14 cellular contexts compared by ENCODE assay signal in genomic region chr9:110358992-110359391, GRCh38. TPM values are rescaled to one million over a fixed set of nuclear protein-coding genes. Genes with fewer than 3 reads are reported as not detected.
"Had no signal": no experiment of that assay in that cellular context is flagged by ENCODE, and none has a peak within 500 bp of the region (broad histone marks: within the 10 kb centered on the region; RNA-seq: fewer than 3 reads in every experiment).

No MANE protein-coding gene starts in this region.

RNA-seq across cellular contexts. Expression of gene TXNDC8, which starts 21.3 kb away (rescaled TPM):
- total RNA-seq: activated B cell treated with CpG ODN at 0.5 μM for 24 hours; activated CD4-positive, alpha-beta memory T cell treated with anti-CD3 and anti-CD28 coated beads for 36 hours; activated CD4-positive, alpha-beta memory T cell treated with anti-CD3 and anti-CD28 coated beads, Interleukin-2, amount 10 ng/mL, durations not matched to agents 7 days and 5 days; activated CD4-positive, alpha-beta T cell treated with anti-CD3 and anti-CD28 coated beads for 36 hours; activated CD4-positive, alpha-beta T cell treated with anti-CD3 and anti-CD28 coated beads, Interleukin-2, amount 10 ng/mL, durations not matched to agents 24 days and 14 days; activated CD4-positive, alpha-beta T cell treated with anti-CD3 and anti-CD28 coated beads, Interleukin-2, amount 10 ng/mL, durations not matched to agents 7 days and 5 days; activated CD8-positive, alpha-beta memory T cell treated with anti-CD3 and anti-CD28 coated beads for 36 hours; activated CD8-positive, alpha-beta memory T cell treated with anti-CD3 and anti-CD28 coated beads, Interleukin-2, amount 10 ng/mL, durations not matched to agents 7 days and 5 days; activated CD8-positive, alpha-beta T cell treated with anti-CD3 and anti-CD28 coated beads for 36 hours; activated CD8-positive, alpha-beta T cell treated with anti-CD3 and anti-CD28 coated beads, Interleukin-2, amount 10 ng/mL, durations not matched to agents 7 days and 5 days; T-helper 1 cell treated with Interleukin-12 subunit alpha and Interleukin-12 subunit beta and Interleukin-4 antibody, amounts not matched to agents 30 ng/mL and 1 ng/mL, for 36 hours; T-helper 17 cell; T-helper 2 cell treated with Interferon-gamma antibody and Interleukin-4, amounts not matched to agents 100 ng/mL and 5 ng/mL, for 36 hours; WTC11 had no signal
